Comparison of ENCODE assay signal across 11 cellular contexts in the genomic region with DNA sequence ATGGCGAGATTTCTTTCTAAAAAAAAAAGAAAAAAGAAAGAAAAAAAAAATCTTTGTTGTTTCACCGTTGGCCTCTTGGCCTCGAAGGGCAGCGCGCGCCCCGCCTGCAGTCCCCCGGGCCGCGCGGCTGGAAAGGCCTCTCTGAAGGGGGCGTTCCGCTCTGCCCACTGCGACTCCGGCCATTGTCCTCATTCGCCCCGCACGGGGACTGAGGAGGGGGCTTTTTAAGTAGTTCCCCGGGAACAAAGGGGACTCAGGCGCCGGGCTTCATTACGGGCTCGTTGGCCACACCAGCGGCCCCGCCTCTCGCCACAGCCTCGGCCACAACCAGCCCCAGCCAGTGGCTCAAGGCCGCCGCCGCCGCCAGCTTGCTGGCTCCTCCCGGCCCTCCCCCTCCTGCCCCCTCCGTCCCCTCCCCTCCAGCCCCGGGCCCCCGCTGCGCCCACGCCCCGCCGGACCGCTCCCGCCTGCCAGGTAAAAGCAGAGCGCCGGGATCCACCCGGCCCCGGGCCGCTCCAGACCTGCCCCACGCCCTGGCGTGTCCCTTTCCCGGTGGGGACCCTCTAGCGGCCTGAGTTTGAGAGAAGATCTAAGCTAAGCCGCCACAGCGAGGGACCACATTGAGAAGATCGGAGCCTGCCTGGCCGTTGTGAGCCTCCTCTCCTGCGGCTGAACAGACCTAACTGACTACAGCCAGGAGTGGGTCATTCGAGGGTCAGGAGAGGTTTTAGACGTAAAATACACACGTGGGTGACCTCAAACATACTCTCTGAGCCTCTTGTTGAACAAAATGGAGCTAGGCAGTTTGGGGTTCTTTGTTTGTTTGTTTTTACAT. TPM values are rescaled to one million over a fixed set of nuclear protein-coding genes. Genes with fewer than 3 reads are reported as not detected.
DNase-seq lines count a peak whose midpoint lies in the region; ATAC-seq, FAIRE-seq and TF ChIP-seq lines count a peak whose summit lies in the region.
"Had no signal": no experiment of that assay in that cellular context is flagged by ENCODE, and none has a peak within 500 bp of the region (broad histone marks: within the 10 kb centered on the region; RNA-seq: fewer than 3 reads in every experiment).

No MANE protein-coding gene starts in this region.

- FAIRE-seq in A549 (lab: Jason Lieb, UNC), result no peak
- no peak for FAIRE-seq in RCC 7860 (lab: Jason Lieb, UNC)

- POLR2A ChIA-PET in A549 (lab: Yijun Ruan, JAX), result no interaction called here

- ATAC-seq in A549 (peak in 1 of 2 experiments; percentile 20; a peak in 2 of 6 replicates), HG02571 (IDR thresholded peaks at IDR 0.05; ENCODE audit: unreplicated experiment) (no peak), HG03521 (IDR thresholded peaks at IDR 0.05; ENCODE audit: unreplicated experiment) (no peak)
- ATAC-seq: activated naive CD4-positive, alpha-beta T cell treated with anti-CD3 and anti-CD28 coated beads, Interleukin-2, amount 50 U/mL, for 72 hours had no signal

- CTCF ChIA-PET in A549 (lab: Yijun Ruan, JAX), result interaction anchor here (1.8 to 2.7 kb wide), 1 partner anchor 19 kb away, joined by 11 to 12 read pairs; no protein-coding TSS in a partner anchor

- no peak for TF ChIP-seq RAD21 in A549 (conservative IDR thresholded peaks at IDR 0.05 in 1 of 2, IDR thresholded peaks at IDR 0.05 in 1 of 2)

- H3K4me3 ChIP-seq in A549, result no peak overlapping the region
- H3K4me3 ChIP-seq in fibroblast of villous mesenchyme (ENCODE audit: low read depth, low read length), result peak overlapping the region; percentile 42

- H3K27me3 Mint-ChIP-seq in nephron (ENCODE audit: low read depth), result peaks cover 7% of the 10 kb centered on the region

- H3K4me3 Mint-ChIP-seq in nephron, result peak overlapping the region; percentile 37 to 72 (median 64)

- WGBS in A549 (ENCODE audit: missing lambda C conversion rate), result 77% methylated on average over 33 of the region's 58 CpGs

- no peak for TF ChIP-seq POLR2A in A549 (IDR thresholded peaks at IDR 0.05; ENCODE audit: low read length)

- no peak for DNase-seq in A549 (ENCODE audit: low read depth in 1 of 2, low spot score in 1 of 2)
- peak; percentile 27 for DNase-seq in RCC 7860 (ENCODE audit: low spot score)
- no peak for DNase-seq in fibroblast of villous mesenchyme (ENCODE audit: low read depth)
- no peak for DNase-seq in GF-D8 (lab: John Stamatoyannopoulos, UW)
- DNase-seq in activated naive CD4-positive, alpha-beta T cell treated with anti-CD3 and anti-CD28 coated beads, Interleukin-2, amount 50 U/mL, for 16 hours, result no peak
- DNase-seq: naive B cell had no signal

- no peaks in the 10 kb centered on the region for H3K9me3 ChIP-seq in A549

- peaks cover 3% of the 10 kb centered on the region for H3K9me3 Mint-ChIP-seq in nephron
- H3K9me3 Mint-ChIP-seq: activated naive CD4-positive, alpha-beta T cell treated with anti-CD3 and anti-CD28 coated beads, Interleukin-2, amount 50 U/mL, for 72 hours had no signal

- H3K27ac ChIP-seq in A549, result peak overlapping the region; percentile 79 to 93

- H3K27ac Mint-ChIP-seq in nephron, result peak overlapping the region; percentile 80 to 96 (median 89)
- H3K27ac Mint-ChIP-seq: activated naive CD4-positive, alpha-beta T cell treated with anti-CD3 and anti-CD28 coated beads, Interleukin-2, amount 50 U/mL, for 72 hours; naive B cell had no signal

- H3K36me3 Mint-ChIP-seq in nephron (ENCODE audit: low read depth), result no peaks in the 10 kb centered on the region
- H3K36me3 Mint-ChIP-seq: activated naive CD4-positive, alpha-beta T cell treated with anti-CD3 and anti-CD28 coated beads, Interleukin-2, amount 50 U/mL, for 72 hours had no signal

- peaks cover 45% of the 10 kb centered on the region for H3K4me1 Mint-ChIP-seq in nephron

- H3K4me1 ChIP-seq in A549, result peaks cover 17% of the 10 kb centered on the region

- no peak for TF ChIP-seq CTCF in A549 (IDR thresholded peaks at IDR 0.05)
- no peak for TF ChIP-seq CTCF in fibroblast of villous mesenchyme (IDR thresholded peaks at IDR 0.05; ENCODE audit: insufficient read depth, low read depth, low read length)
- TF ChIP-seq CTCF in nephron (IDR thresholded peaks at IDR 0.05; ENCODE audit: unreplicated experiment in 3 of 3), result peak in 1 of 3 experiments; percentile 6

- peak overlapping the region; percentile 50 for H3K4me2 ChIP-seq in A549

- TF ChIP-seq EP300 in A549 (IDR thresholded peaks at IDR 0.05), result no peak

TF ChIP-seq in A549, 52 proteins besides CTCF, POLR2A, EP300 and RAD21:
- no peak for TF ChIP-seq HEYL (CRISPR knock-in tag; IDR thresholded peaks at IDR 0.05)
- TF ChIP-seq, protein P1, sequence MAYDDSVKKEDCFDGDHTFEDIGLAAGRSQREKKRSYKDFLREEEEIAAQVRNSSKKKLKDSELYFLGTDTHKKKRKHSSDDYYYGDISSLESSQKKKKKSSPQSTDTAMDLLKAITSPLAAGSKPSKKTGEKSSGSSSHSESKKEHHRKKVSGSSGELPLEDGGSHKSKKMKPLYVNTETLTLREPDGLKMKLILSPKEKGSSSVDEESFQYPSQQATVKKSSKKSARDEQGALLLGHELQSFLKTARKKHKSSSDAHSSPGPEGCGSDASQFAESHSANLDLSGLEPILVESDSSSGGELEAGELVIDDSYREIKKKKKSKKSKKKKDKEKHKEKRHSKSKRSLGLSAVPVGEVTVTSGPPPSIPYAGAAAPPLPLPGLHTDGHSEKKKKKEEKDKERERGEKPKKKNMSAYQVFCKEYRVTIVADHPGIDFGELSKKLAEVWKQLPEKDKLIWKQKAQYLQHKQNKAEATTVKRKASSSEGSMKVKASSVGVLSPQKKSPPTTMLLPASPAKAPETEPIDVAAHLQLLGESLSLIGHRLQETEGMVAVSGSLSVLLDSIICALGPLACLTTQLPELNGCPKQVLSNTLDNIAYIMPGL (CRISPR knock-in tag; IDR thresholded peaks at IDR 0.05; ENCODE audit: borderline replicate concordance), result no peak

RNA-seq across cellular contexts. Expression of a gene that starts 54.1 kb away (rescaled TPM):
- polyA plus RNA-seq in A549 (2011; rRNA removed), result not detected in 2 replicates
- 0.03 TPM in 1 of 2 replicates, not detected in the other for polyA plus RNA-seq in A549 (2012; cell fraction: cytosol; rRNA removed)
- polyA plus RNA-seq in A549 (2012; cell fraction: nucleus; rRNA removed), result not detected in 2 replicates
- polyA plus RNA-seq in A549 (2017; fragmentation: RNase III; extraction: RNeasy Plus Mini Kit Qiagen cat#74134 plus additional on column Dnase treatment), result not detected in 3 replicates
- polyA minus RNA-seq in A549 (2011; rRNA and poly(A)+ RNA removed), result not detected in 2 replicates
- total RNA-seq in fibroblast of villous mesenchyme, result not detected in 2 replicates
- total RNA-seq: activated naive CD4-positive, alpha-beta T cell treated with anti-CD3 and anti-CD28 coated beads, Interleukin-2, amount 50 U/mL, for 72 hours; HT1080 had no signal
